ENCODE assay signal across 12 cellular contexts in the genomic region with DNA sequence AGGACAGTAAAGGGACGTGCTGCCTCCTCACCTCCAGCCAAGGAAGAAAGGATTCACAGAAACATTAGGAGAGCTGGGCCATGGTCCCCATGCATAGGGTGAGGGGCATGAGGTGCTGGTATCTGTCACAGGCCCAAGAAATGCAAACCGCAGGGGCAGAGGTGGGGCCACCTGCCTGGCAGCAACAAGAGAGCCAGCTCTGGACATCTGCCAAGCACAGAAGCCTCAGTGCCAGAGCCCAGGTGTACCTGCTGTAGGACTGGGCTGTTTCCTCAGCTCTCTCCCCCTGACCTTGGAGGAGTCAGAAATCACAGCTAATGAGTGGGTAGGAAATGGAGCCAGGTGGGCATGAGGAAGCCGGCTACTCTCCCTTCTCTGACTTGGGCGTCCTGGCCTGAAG. TPM values are rescaled to one million over a fixed set of nuclear protein-coding genes. Genes with fewer than 3 reads are reported as not detected.
DNase-seq lines count a peak whose midpoint lies in the region; ATAC-seq and TF ChIP-seq lines count a peak whose summit lies in the region.
"Had no signal": no experiment of that assay in that cellular context is flagged by ENCODE, and none has a peak within 500 bp of the region (broad histone marks: within the 10 kb centered on the region; RNA-seq: fewer than 3 reads in every experiment).

No MANE protein-coding gene starts in this region.

- no peaks in the 10 kb centered on the region for H3K9me3 ChIP-seq in stomach
- H3K9me3 ChIP-seq: suprapubic skin had no signal

- no peaks in the 10 kb centered on the region for H3K36me3 ChIP-seq in stomach
- H3K36me3 ChIP-seq: suprapubic skin had no signal

- peak overlapping the region in 4 of 5 donors; percentile 18 to 44 (median 26) for H3K27ac ChIP-seq in stomach
- H3K27ac ChIP-seq: suprapubic skin had no signal

- no peak overlapping the region for H3K4me3 ChIP-seq in stomach
- H3K4me3 ChIP-seq: suprapubic skin had no signal

- peaks cover 0 to 12% (median 8%) of the 10 kb centered on the region in 4 donors for H3K4me1 ChIP-seq in stomach

- H3K27me3 ChIP-seq in stomach = no peaks in the 10 kb centered on the region
- H3K27me3 ChIP-seq: suprapubic skin had no signal

- intact Hi-C loops in stomach (cut with DNase I; ENCODE audit: low total_unique reads) = no loop called here

- ATAC-seq in HG03159 (IDR thresholded peaks at IDR 0.05; ENCODE audit: unreplicated experiment) = no peak

- no peak for TF ChIP-seq CTCF in stomach (IDR thresholded peaks at IDR 0.05)

- peak; percentile 50 for DNase-seq in NCI-H1092 treated with DMSO at 0.1 percent for 48 hours (lab: John Stamatoyannopoulos, UW)
- peak; percentile 89 for DNase-seq in NCI-H345 (lab: John Stamatoyannopoulos, UW)
- DNase-seq in cerebellar cortex (ENCODE audit: low spot score) = peak; percentile 58
- peak; percentile 93 for DNase-seq in stomach
- DNase-seq in foreskin melanocyte = no peak
- no peak for DNase-seq in EL
- DNase-seq in DMS 273 treated with DMSO at 0.1 percent for 48 hours (lab: John Stamatoyannopoulos, UW) = no peak
- DNase-seq: activated T-cell treated with anti-CD3 and anti-CD28 coated beads, Interleukin-2, amount 50 U/mL, for 1 hour; dermis blood vessel endothelial cell; T-helper 1 cell had no signal

- TF ChIP-seq POLR2A in stomach (IDR thresholded peaks at IDR 0.05) = no peak

- WGBS in stomach, 5 donors = 36 to 62% (median 49%) methylated on average over 4 of the region's 4 CpGs

- TF ChIP-seq EP300 in stomach (IDR thresholded peaks at IDR 0.05) = no peak

RNA-seq across cellular contexts. Expression of a gene that starts 45.3 kb away (rescaled TPM):
- total RNA-seq in stomach = 10 to 100 TPM in 2 of 5 donors, 1 to 10 TPM in 2, not detected in 1; 6.8 to 23.7 (median 10.0) TPM
- polyA plus RNA-seq in stomach = 1 to 10 TPM; 1.5 to 3.7 (median 3.1) TPM

RNA-seq across cellular contexts. Expression of a gene that starts 54.1 kb away (rescaled TPM):
- total RNA-seq in stomach = 10 to 100 TPM in 2 of 5 donors, 1 to 10 TPM in 1, under 1 TPM in 2; 0.29 to 67.7 (median 6.5) TPM
- polyA plus RNA-seq in stomach = 10 to 100 TPM; 23.1 to 29.6 (median 26.1) TPM

Comparison
In these comparisons a context has a peak if more than half of its experiments do, and no peak if none do; other contexts are left out.
1. DNase-seq: peak in NCI-H1092 treated with DMSO at 0.1 percent for 48 hours (single experiment), NCI-H345 (single experiment), cerebellar cortex (single experiment) and stomach (single experiment); none in foreskin melanocyte (single experiment), EL (single experiment) and DMS 273 treated with DMSO at 0.1 percent for 48 hours (single experiment).